11 cellular contexts compared by ENCODE assay signal in genomic region chr3:134039161-134039862, GRCh38. TPM values are rescaled to one million over a fixed set of nuclear protein-coding genes. Genes with fewer than 3 reads are reported as not detected.
DNase-seq lines count a peak whose midpoint lies in the region; ATAC-seq and TF ChIP-seq lines count a peak whose summit lies in the region.
"Had no signal": no experiment of that assay in that cellular context is flagged by ENCODE, and none has a peak within 500 bp of the region (broad histone marks: within the 10 kb centered on the region; RNA-seq: fewer than 3 reads in every experiment).

No MANE protein-coding gene starts in this region.

- TF ChIP-seq CTCF in GM12872 (IDR thresholded peaks at IDR 0.05; ENCODE audit: insufficient read depth, low read depth, low read length) (peak; percentile 38), RWPE2 (IDR thresholded peaks at IDR 0.05; ENCODE audit: poor library complexity, severe bottlenecking) (no peak), psoas muscle (IDR thresholded peaks at IDR 0.05) (peak; percentile 38), thyroid gland (IDR thresholded peaks at IDR 0.05) (no peak)

- H3K4me1 Mint-ChIP-seq in T-helper 17 cell, result no peaks in the 10 kb centered on the region

- no peaks in the 10 kb centered on the region for H3K27me3 ChIP-seq in RWPE2 (ENCODE audit: insufficient read depth, poor library complexity, severe bottlenecking)
- no peaks in the 10 kb centered on the region for H3K27me3 ChIP-seq in psoas muscle (ENCODE audit: insufficient read depth in 3 of 3, low read length in 2 of 3)
- no peaks in the 10 kb centered on the region for H3K27me3 ChIP-seq in thyroid gland

- intact Hi-C loops in cardiac septum (cut with DNase I) (no loop called here), psoas muscle (cut with DNase I) (loop anchor here (1.0 to 10.0 kb wide), 2 partner anchors 105 to 109 kb away; no protein-coding TSS in a partner anchor), thyroid gland (cut with DNase I) (no loop called here), posterior cingulate gyrus (cut with DNase I) (no loop called here)

- H3K4me3 Mint-ChIP-seq in T-helper 17 cell, result no peak overlapping the region

- 74 to 75% (median 74%) methylated on average over 8 of the region's 8 CpGs for WGBS in psoas muscle, 3 donors
- 85 to 88% methylated on average over 7 to 8 of the region's 8 CpGs for WGBS in thyroid gland, 2 donors

- H3K4me3 ChIP-seq in RWPE2 (ENCODE audit: severe bottlenecking) (no peak overlapping the region), psoas muscle (no peak overlapping the region), thyroid gland (replicated peaks in 1 of 3) (no peak overlapping the region)

- H3K27ac ChIP-seq in RWPE2 (ENCODE audit: poor library complexity, severe bottlenecking) (no peak overlapping the region), psoas muscle (no peak overlapping the region), thyroid gland (no peak overlapping the region)

- peak; percentile 69; the same call in 2 of the 3 replicates for ATAC-seq in RWPE2 (ENCODE audit: low read depth)
- peak; percentile 71 to 80 (median 75) for ATAC-seq in psoas muscle
- ATAC-seq in T-helper 17 cell, result no peak
- ATAC-seq: activated CD4-positive, CD25-positive, alpha-beta regulatory T cell treated with anti-CD3 and anti-CD28 coated beads, Interleukin-2, amount 50 U/mL, for 24 hours had no signal

- DNase-seq in RWPE2 (ENCODE audit: low spot score), result no peak
- peak; percentile 73 for DNase-seq in cardiac septum (ENCODE audit: low spot score)
- DNase-seq in psoas muscle, result no peak
- DNase-seq in thyroid gland, result no peak
- no peak for DNase-seq in T-helper 17 cell
- DNase-seq in posterior cingulate gyrus, result no peak
- no peak for DNase-seq in DMS114 treated with DMSO at 0.1 percent for 48 hours (lab: John Stamatoyannopoulos, UW; ENCODE audit: unreplicated experiment)
- DNase-seq: foreskin melanocyte, NCI-H69 had no signal

- peaks cover 4% of the 10 kb centered on the region for H3K9me3 ChIP-seq in RWPE2 (ENCODE audit: severe bottlenecking)
- no peaks in the 10 kb centered on the region for H3K9me3 ChIP-seq in psoas muscle
- no peaks in the 10 kb centered on the region for H3K9me3 ChIP-seq in thyroid gland
- H3K9me3 ChIP-seq in T-helper 17 cell (ENCODE audit: control insufficient read depth, low read length, poor library complexity, severe bottlenecking), result no peaks in the 10 kb centered on the region

- H3K36me3 Mint-ChIP-seq in T-helper 17 cell (ENCODE audit: low read depth), result no peaks in the 10 kb centered on the region

- H3K27me3 Mint-ChIP-seq in T-helper 17 cell, result peaks cover 27% of the 10 kb centered on the region

- no peak for TF ChIP-seq POLR2A in thyroid gland (IDR thresholded peaks at IDR 0.05)

- no peak overlapping the region for H3K27ac Mint-ChIP-seq in T-helper 17 cell

- H3K36me3 ChIP-seq in RWPE2 (ENCODE audit: low read depth) (no peaks in the 10 kb centered on the region), psoas muscle (ENCODE audit: insufficient read depth in 1 of 2, low read depth in 1 of 2) (no peaks in the 10 kb centered on the region), thyroid gland (no peaks in the 10 kb centered on the region)

- no peaks in the 10 kb centered on the region for H3K4me1 ChIP-seq in RWPE2 (ENCODE audit: insufficient read depth, poor library complexity, severe bottlenecking)
- H3K4me1 ChIP-seq in psoas muscle, result no peaks in the 10 kb centered on the region
- peaks cover 7 to 20% of the 10 kb centered on the region in 2 donors for H3K4me1 ChIP-seq in thyroid gland

RNA-seq across cellular contexts. Expression of gene SLCO2A1, which starts 9.6 kb away (rescaled TPM):
- total RNA-seq in cardiac septum, result 59.2 TPM
- total RNA-seq in psoas muscle, result 1 to 10 TPM; 3.7 to 5.2 (median 4.4) TPM
- 1 to 10 TPM in 2 of 3 donors, under 1 TPM in 1; 0.72 to 2.4 (median 1.4) TPM for polyA plus RNA-seq in psoas muscle
- 10 to 100 TPM; 26.0 to 76.6 (median 41.0) TPM for total RNA-seq in thyroid gland
- under 1 TPM in 1 of 2 donors, not detected in 1; 0.16 TPM for total RNA-seq in T-helper 17 cell

Comparison
In these comparisons a context has a peak if more than half of its experiments do, and no peak if none do; other contexts are left out.
1. CTCF ChIP-seq: peak in GM12872 (single experiment) and psoas muscle (single experiment); none in RWPE2 (single experiment) and thyroid gland (0 of 6).
2. intact Hi-C loops: an anchor here in psoas muscle (1.0 to 10.0 kb wide); none called in cardiac septum, thyroid gland and posterior cingulate gyrus.